Comparison of ENCODE assay signal across 27 cellular contexts in genomic region chr4:156177941-156178340, GRCh38.
DNase-seq lines count a peak whose midpoint lies in the region; ATAC-seq, FAIRE-seq and TF ChIP-seq lines count a peak whose summit lies in the region.
"Had no signal": no experiment of that assay in that cellular context is flagged by ENCODE, and none has a peak within 500 bp of the region (broad histone marks: within the 10 kb centered on the region; RNA-seq: fewer than 3 reads in every experiment).

No MANE protein-coding gene starts in this region.

- peaks cover 4% of the 10 kb centered on the region for H3K9me3 Mint-ChIP-seq in astrocyte (ENCODE audit: unreplicated experiment)

- H3K36me3 Mint-ChIP-seq in astrocyte (ENCODE audit: low read depth, unreplicated experiment), result no peaks in the 10 kb centered on the region
- H3K36me3 Mint-ChIP-seq: CD14-positive monocyte; CD4-positive, alpha-beta memory T cell; CD4-positive, CD25-positive, alpha-beta regulatory T cell; CD8-positive, alpha-beta memory T cell had no signal

- no peaks in the 10 kb centered on the region for H3K27me3 Mint-ChIP-seq in astrocyte (ENCODE audit: low read depth, unreplicated experiment)
- H3K27me3 Mint-ChIP-seq: CD4-positive, alpha-beta memory T cell; CD4-positive, CD25-positive, alpha-beta regulatory T cell; CD8-positive, alpha-beta memory T cell had no signal

- no peaks in the 10 kb centered on the region for H3K9me3 ChIP-seq in astrocyte (ENCODE audit: insufficient read depth, low read depth, low read length)
- H3K9me3 ChIP-seq in neural cell (ENCODE audit: low read length), result no peaks in the 10 kb centered on the region
- no peaks in the 10 kb centered on the region for H3K9me3 ChIP-seq in smooth muscle cell (replicated peaks; ENCODE audit: low read depth)
- H3K9me3 ChIP-seq in SK-N-SH, result no peaks in the 10 kb centered on the region
- H3K9me3 ChIP-seq: A549, BE2C, BLaER1 had no signal

- H3K4me1 Mint-ChIP-seq in astrocyte (ENCODE audit: low read depth, unreplicated experiment), result peaks cover 10% of the 10 kb centered on the region
- H3K4me1 Mint-ChIP-seq: CD14-positive monocyte; CD4-positive, alpha-beta memory T cell; CD4-positive, CD25-positive, alpha-beta regulatory T cell; CD8-positive, alpha-beta memory T cell had no signal

- no peak overlapping the region for H3K27ac Mint-ChIP-seq in astrocyte (ENCODE audit: unreplicated experiment)
- H3K27ac Mint-ChIP-seq: CD14-positive monocyte; CD4-positive, alpha-beta memory T cell; CD4-positive, CD25-positive, alpha-beta regulatory T cell; CD8-positive, alpha-beta memory T cell had no signal

- POLR2A ChIA-PET in SK-N-SH (lab: Yijun Ruan, JAX), result no interaction called here

- DNase-seq in astrocyte (ENCODE audit: low read depth), result peak; percentile 53
- peak; percentile 34 for DNase-seq in kidney glomerular epithelial cell (lab: John Stamatoyannopoulos, UW)
- DNase-seq in smooth muscle cell (lab: John Stamatoyannopoulos, UW; ENCODE audit: unreplicated experiment), result no peak
- no peak for DNase-seq in activated CD8-positive, alpha-beta memory T cell treated with anti-CD3 and anti-CD28 coated beads, Interleukin-2, amount 50 U/mL, for 48 hours
- no peak for DNase-seq in SK-N-SH
- DNase-seq: BE2C; C1 segment of cervical spinal cord; CD4-positive, alpha-beta memory T cell; CD4-positive, CD25-positive, alpha-beta regulatory T cell; CD8-positive, alpha-beta memory T cell; COR-L47; DMS 273 treated with DMSO at 0.1 percent for 48 hours; DMS153; DMS53; DMS79; DND-41; EL; GDM1 had no signal

- H3K4me3 Mint-ChIP-seq in astrocyte (ENCODE audit: unreplicated experiment), result no peak overlapping the region
- H3K4me3 Mint-ChIP-seq: CD14-positive monocyte; CD4-positive, alpha-beta memory T cell; CD4-positive, CD25-positive, alpha-beta regulatory T cell; CD8-positive, alpha-beta memory T cell had no signal

- CTCF ChIA-PET in SK-N-SH (lab: Yijun Ruan, JAX), result interaction anchor here (1.6 kb wide), 1 partner anchor 9 kb away, joined by 5 read pairs; no protein-coding TSS in a partner anchor

- H3K36me3 ChIP-seq in astrocyte (ENCODE audit: insufficient read depth, low read length), result no peaks in the 10 kb centered on the region
- no peaks in the 10 kb centered on the region for H3K36me3 ChIP-seq in neural cell (ENCODE audit: insufficient read depth, low read length)
- no peaks in the 10 kb centered on the region for H3K36me3 ChIP-seq in smooth muscle cell (ENCODE audit: low read depth)
- H3K36me3 ChIP-seq in SK-N-SH (replicated peaks in 1 of 2; ENCODE audit: control insufficient read depth in 1 of 2, insufficient read depth in 2 of 2, low read length in 1 of 2), result no peaks in the 10 kb centered on the region
- H3K36me3 ChIP-seq: BE2C, BLaER1 had no signal

- H3K4me3 ChIP-seq in astrocyte (ENCODE audit: insufficient read depth, low read depth, low read length) (no peak overlapping the region), neural cell (ENCODE audit: low read length) (no peak overlapping the region), smooth muscle cell (no peak overlapping the region), SK-N-SH (ENCODE audit: low read depth in 2 of 2, low read length in 1 of 2) (no peak overlapping the region)
- H3K4me3 ChIP-seq: A549, BLaER1, GM12878 had no signal

- no peak for FAIRE-seq in astrocyte (lab: Jason Lieb, UNC)
- FAIRE-seq: A549, GM12878, GM12892, GM18507 had no signal

- TF ChIP-seq EP300 in neural cell (conservative IDR thresholded peaks at IDR 0.05; ENCODE audit: poor library complexity, severe bottlenecking), result no peak
- no peak for TF ChIP-seq EP300 in SK-N-SH (IDR thresholded peaks at IDR 0.05; ENCODE audit: borderline replicate concordance in 1 of 2, low read depth in 1 of 2, low read length in 1 of 2)

- H3K9ac ChIP-seq in astrocyte (ENCODE audit: low read length), result no peak overlapping the region
- no peak overlapping the region for H3K9ac ChIP-seq in neural cell (ENCODE audit: low read length)
- H3K9ac ChIP-seq in smooth muscle cell (ENCODE audit: low read depth), result no peak overlapping the region
- no peak overlapping the region for H3K9ac ChIP-seq in SK-N-SH
- H3K9ac ChIP-seq: BLaER1 had no signal

- ATAC-seq in GM21447 (IDR thresholded peaks at IDR 0.05; ENCODE audit: unreplicated experiment), result no peak
- ATAC-seq: A549, GM12878 had no signal

- no peak overlapping the region for H3K27ac ChIP-seq in astrocyte (ENCODE audit: low read depth, low read length)
- peak overlapping the region; percentile 78 for H3K27ac ChIP-seq in neural cell (ENCODE audit: low read length)
- H3K27ac ChIP-seq in smooth muscle cell (ENCODE audit: low read depth), result peak overlapping the region; percentile 6
- H3K27ac ChIP-seq in SK-N-SH (ENCODE audit: low read depth in 2 of 2, low read length in 1 of 2), result no peak overlapping the region
- H3K27ac ChIP-seq: 22Rv1, A549, BLaER1 had no signal

- no peak for TF ChIP-seq CTCF in astrocyte (IDR thresholded peaks at IDR 0.05; ENCODE audit: insufficient read depth, low read depth, low read length)
- TF ChIP-seq CTCF in neural cell (IDR thresholded peaks at IDR 0.05; ENCODE audit: poor library complexity, severe bottlenecking), result no peak
- TF ChIP-seq CTCF in smooth muscle cell (IDR thresholded peaks at IDR 0.05; ENCODE audit: borderline replicate concordance, insufficient read depth, poor library complexity, severe bottlenecking), result no peak
- TF ChIP-seq CTCF in SK-N-SH (IDR thresholded peaks at IDR 0.05), result no peak

- no peak for TF ChIP-seq RAD21 in neural cell (conservative IDR thresholded peaks at IDR 0.05)
- no peak for TF ChIP-seq RAD21 in SK-N-SH (IDR thresholded peaks at IDR 0.05; ENCODE audit: low read length)

- H3K27me3 ChIP-seq in astrocyte (ENCODE audit: insufficient read depth, low read length), result no peaks in the 10 kb centered on the region
- no peaks in the 10 kb centered on the region for H3K27me3 ChIP-seq in neural cell (ENCODE audit: insufficient read depth, low read depth, low read length)
- no peaks in the 10 kb centered on the region for H3K27me3 ChIP-seq in smooth muscle cell (ENCODE audit: low read depth)
- no peaks in the 10 kb centered on the region for H3K27me3 ChIP-seq in SK-N-SH (ENCODE audit: insufficient read depth)
- H3K27me3 ChIP-seq: BE2C, BLaER1 had no signal

- H3K79me2 ChIP-seq in astrocyte (ENCODE audit: insufficient read depth, low read length) (no peaks in the 10 kb centered on the region), neural cell (replicated peaks; ENCODE audit: insufficient read depth, low read length) (no peaks in the 10 kb centered on the region), smooth muscle cell (ENCODE audit: low read depth) (no peaks in the 10 kb centered on the region), SK-N-SH (ENCODE audit: insufficient read depth) (no peaks in the 10 kb centered on the region)

- H3K4me2 ChIP-seq in astrocyte (ENCODE audit: low read length), result no peak overlapping the region
- no peak overlapping the region for H3K4me2 ChIP-seq in neural cell (ENCODE audit: low read length)
- H3K4me2 ChIP-seq in smooth muscle cell, result peak overlapping the region; percentile 29
- no peak overlapping the region for H3K4me2 ChIP-seq in SK-N-SH
- H3K4me2 ChIP-seq: A549, BLaER1 had no signal

- H3K9me2 ChIP-seq in neural cell (ENCODE audit: insufficient read depth, low read length) (no peaks in the 10 kb centered on the region), SK-N-SH (no peaks in the 10 kb centered on the region)

- H2AFZ ChIP-seq in astrocyte (ENCODE audit: low read depth, low read length), result no peak overlapping the region
- no peak overlapping the region for H2AFZ ChIP-seq in neural cell (ENCODE audit: low read depth, low read length)
- peak overlapping the region; percentile 75 for H2AFZ ChIP-seq in smooth muscle cell (ENCODE audit: low read depth)
- H2AFZ ChIP-seq in SK-N-SH (ENCODE audit: low read depth), result no peak overlapping the region

- H4K20me1 ChIP-seq in astrocyte (ENCODE audit: insufficient read depth, low read length) (no peaks in the 10 kb centered on the region), neural cell (ENCODE audit: insufficient read depth) (no peaks in the 10 kb centered on the region), smooth muscle cell (ENCODE audit: low read depth) (no peaks in the 10 kb centered on the region), SK-N-SH (ENCODE audit: insufficient read depth) (no peaks in the 10 kb centered on the region)
- H4K20me1 ChIP-seq: BLaER1 had no signal

- H3F3A ChIP-seq in neural cell (ENCODE audit: insufficient read depth, low read length, poor library complexity, severe bottlenecking) (peaks cover 4% of the 10 kb centered on the region), smooth muscle cell (ENCODE audit: low read depth) (no peaks in the 10 kb centered on the region), SK-N-SH (replicated peaks; ENCODE audit: insufficient read depth) (peaks cover 4% of the 10 kb centered on the region)

- WGBS in smooth muscle cell (ENCODE audit: low lambda C conversion rate), result 60% methylated on average over 3 of the region's 3 CpGs
- WGBS in SK-N-SH (ENCODE audit: low lambda C conversion rate), result 17% methylated on average over 3 of the region's 3 CpGs

- H3K4me1 ChIP-seq in astrocyte (ENCODE audit: insufficient read depth, low read length) (no peaks in the 10 kb centered on the region), smooth muscle cell (ENCODE audit: low read depth) (peaks cover 3% of the 10 kb centered on the region), SK-N-SH (ENCODE audit: control insufficient read depth in 1 of 2, insufficient read depth in 2 of 2, low read depth in 1 of 2, low read length in 1 of 2) (no peaks in the 10 kb centered on the region)
- H3K4me1 ChIP-seq: A549, BE2C, BLaER1 had no signal

TF ChIP-seq in neural cell, 6 proteins besides CTCF, POLR2A, EP300 and RAD21 (continues in another document):
- no peak for TF ChIP-seq POLR2AphosphoS5 (IDR thresholded peaks at IDR 0.05)
- TF ChIP-seq EZH2 (IDR thresholded peaks at IDR 0.05; ENCODE audit: borderline replicate concordance, insufficient read depth, low read length, poor library complexity, severe bottlenecking), result no peak

Comparison
In these comparisons a context has a peak if more than half of its experiments do, and no peak if none do; other contexts are left out.
1. DNase-seq: peak in astrocyte (single experiment) and kidney glomerular epithelial cell (single experiment); none in smooth muscle cell (single experiment), activated CD8-positive, alpha-beta memory T cell treated with anti-CD3 and anti-CD28 coated beads, Interleukin-2, amount 50 U/mL, for 48 hours (single experiment) and SK-N-SH (single experiment).
2. H3K27ac ChIP-seq: peak in neural cell (single experiment) and smooth muscle cell (single experiment); none in astrocyte (single experiment) and SK-N-SH (0 of 2).